8 cellular contexts compared by ENCODE assay signal in the genomic region with DNA sequence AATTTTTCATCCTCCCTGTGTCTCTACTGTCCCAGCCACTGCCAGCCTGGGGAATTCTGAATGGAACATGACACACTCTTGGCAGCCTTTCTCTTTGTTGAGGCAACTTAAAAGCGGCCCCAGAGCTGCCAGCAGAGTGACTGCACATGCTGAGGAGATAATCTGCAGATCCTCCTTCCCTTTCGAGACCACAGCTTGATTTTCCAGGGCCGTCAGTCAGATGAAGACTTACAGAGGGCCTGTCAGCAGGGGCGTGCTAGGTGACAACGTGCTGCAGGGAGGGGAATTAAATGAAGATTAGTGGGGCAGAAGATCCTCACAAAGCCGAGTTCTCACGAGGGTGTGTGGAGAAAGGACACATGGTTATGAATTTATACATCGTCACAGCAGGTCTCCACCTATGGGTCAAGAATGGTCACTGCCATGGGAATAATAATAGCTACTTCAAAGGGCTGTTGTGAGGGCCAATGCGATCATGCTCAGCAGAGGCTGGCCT.
A peak's percentile ranks its signal among the peaks of the same experiment; 100 is the strongest.
DNase-seq lines count a peak whose midpoint lies in the region; ATAC-seq, FAIRE-seq and TF ChIP-seq lines count a peak whose summit lies in the region.

No MANE protein-coding gene starts in this region.

- no peaks in the 10 kb centered on the region for H3K27me3 ChIP-seq in H1 (replicated peaks in 1 of 4; ENCODE audit: control insufficient read depth in 3 of 4, extremely low read depth in 1 of 4, insufficient read depth in 3 of 4, low read length in 3 of 4)

- no peak for TF ChIP-seq POLR2A in H1 (IDR thresholded peaks at IDR 0.05; ENCODE audit: control extremely low read depth in 1 of 2, low read depth in 2 of 2, low read length in 2 of 2)

- WGBS in H1 (ENCODE audit: extremely low coverage in 1 of 2, insufficient coverage in 1 of 2, insufficient read length in 1 of 2, insufficient replicate concordance in 2 of 2, low coverage in 1 of 2, low lambda C conversion rate in 2 of 2, missing lambda C conversion rate in 1 of 2), 2 experiments: 64% methylated on average over 9 of the region's 9 CpGs; no CpG with 5 or more reads in 1 of the 2 experiments

- CTCF ChIA-PET in H1 (lab: Charles Lee; ENCODE audit: partially characterized antibody): interaction anchor here (0.6 to 3.7 kb wide), 21 partner anchors 9 to 330 kb away, joined by 3 to 18 read pairs (median 4); no protein-coding TSS in a partner anchor

- no peak for ATAC-seq in HG02870 (IDR thresholded peaks at IDR 0.05; ENCODE audit: unreplicated experiment)

- POLR2A ChIA-PET in H1 (lab: Charles Lee; ENCODE audit: partially characterized antibody): no interaction called here

- no peak for TF ChIP-seq RAD21 in H1 (IDR thresholded peaks at IDR 0.05 in 1 of 2, conservative IDR thresholded peaks at IDR 0.05 in 1 of 2; ENCODE audit: low read depth in 2 of 2, low read length in 2 of 2)

- H2BK15ac ChIP-seq in H1 (ENCODE audit: low read length): no peak overlapping the region

- no peak overlapping the region for H3K4me3 ChIP-seq in H1 (ENCODE audit: extremely low read depth in 1 of 4, insufficient read depth in 2 of 4, low read depth in 3 of 4, low read length in 4 of 4)

- TF ChIP-seq EP300 in H1 (IDR thresholded peaks at IDR 0.05; ENCODE audit: borderline replicate concordance in 1 of 2, low read depth in 2 of 2, low read length in 2 of 2): no peak

- H3K4ac ChIP-seq in H1 (replicated peaks; ENCODE audit: insufficient read length, low read depth, low read length): no peak overlapping the region

- no peak overlapping the region for H3K14ac ChIP-seq in H1 (ENCODE audit: insufficient read length)

- FAIRE-seq in H1 (lab: Jason Lieb, UNC): peak; percentile 58

- H3K36me3 ChIP-seq in H1 (ENCODE audit: control insufficient read depth in 2 of 4, insufficient read depth in 4 of 4, low read length in 3 of 4): no peaks in the 10 kb centered on the region

- H3K18ac ChIP-seq in H1 (ENCODE audit: extremely low read depth, low read length): no peak overlapping the region

- H2BK120ac ChIP-seq in H1 (replicated peaks; ENCODE audit: low read depth, low read length): no peak overlapping the region

- DNase-seq in GM03348 (ENCODE audit: low spot score) (peak; percentile 46), NCI-H524 (lab: John Stamatoyannopoulos, UW) (peak; percentile 59 to 83), H1 (ENCODE audit: low read depth in 1 of 2, low spot score in 2 of 2) (no peak), myocyte (ENCODE audit: low read depth) (peak; percentile 57), GOT3 (lab: John Stamatoyannopoulos, UW) (no peak), anterior cingulate cortex (lab: John Stamatoyannopoulos, UW) (no peak)
- no peak for DNase-seq in stimulated activated naive CD4-positive, alpha-beta T cell (lab: John Stamatoyannopoulos, UW)

- H4K8ac ChIP-seq in H1 (ENCODE audit: extremely low read depth, insufficient read depth, low read length): no peak overlapping the region

- no peaks in the 10 kb centered on the region for H4K20me1 ChIP-seq in H1 (replicated peaks in 1 of 2; ENCODE audit: control insufficient read depth in 1 of 2, insufficient read depth in 2 of 2, low read length in 2 of 2)

- no peak overlapping the region for H4K91ac ChIP-seq in H1 (replicated peaks; ENCODE audit: insufficient read length, low read length)

- no peak overlapping the region for H3K27ac ChIP-seq in H1 (ENCODE audit: low read depth, low read length)

- H2AFZ ChIP-seq in H1 (ENCODE audit: low read length): no peak overlapping the region; the same call in 1 of the 2 replicates

- H2BK12ac ChIP-seq in H1 (ENCODE audit: low read depth, low read length): no peak overlapping the region

- no peaks in the 10 kb centered on the region for H3K79me1 ChIP-seq in H1 (ENCODE audit: low read depth, low read length)

- H3K56ac ChIP-seq in H1 (replicated peaks; ENCODE audit: insufficient read length, low read depth, low read length): no peak overlapping the region

- H3K23ac ChIP-seq in H1 (ENCODE audit: insufficient read length): no peak overlapping the region

- peaks cover 1 to 14% (median 3%) of the 10 kb centered on the region in 4 experiments; a peak in 5 of 7 replicates for H3K4me1 ChIP-seq in H1 (replicated peaks in 1 of 4; ENCODE audit: control insufficient read depth in 3 of 4, insufficient read depth in 4 of 4, low read length in 3 of 4)

- no peak overlapping the region for H2BK20ac ChIP-seq in H1 (ENCODE audit: low read length)

- no peak overlapping the region for H3K9ac ChIP-seq in H1 (replicated peaks in 1 of 4; ENCODE audit: extremely low read depth in 1 of 4, low read depth in 3 of 4, low read length in 3 of 4)

- peak in 2 of 3 experiments; percentile 6 to 45; a peak in 2 of 4 replicates for TF ChIP-seq CTCF in H1 (IDR thresholded peaks at IDR 0.05; ENCODE audit: control extremely low read depth in 1 of 3, insufficient read depth in 1 of 3, low read depth in 1 of 3, low read length in 3 of 3)

- no peak overlapping the region for H2AK5ac ChIP-seq in H1 (ENCODE audit: low read depth, low read length)

- no peaks in the 10 kb centered on the region for H3K79me2 ChIP-seq in H1 (ENCODE audit: control insufficient read depth in 1 of 2, insufficient read depth in 2 of 2, low read length in 2 of 2)

- H3K4me2 ChIP-seq in H1 (ENCODE audit: insufficient read depth in 1 of 2, low read depth in 2 of 2, low read length in 2 of 2): peak overlapping the region in 1 of 2 experiments; percentile 34; a peak in 1 of 4 replicates

- no peak overlapping the region for H4K5ac ChIP-seq in H1 (ENCODE audit: insufficient read length, low read depth, low read length)

- H3K23me2 ChIP-seq in H1 (ENCODE audit: low read depth, low read length): no peaks in the 10 kb centered on the region

- no peak overlapping the region for H2BK5ac ChIP-seq in H1 (ENCODE audit: low read depth, low read length)

- H3K9me3 ChIP-seq in H1 (ENCODE audit: insufficient read depth in 2 of 2, low read depth in 1 of 2, low read length in 1 of 2): no peaks in the 10 kb centered on the region

TF ChIP-seq in H1, 55 proteins besides CTCF, POLR2A, EP300 and RAD21:
- 0 out of 4 replicates have a peak, but pooled peaks have one; percentile 24 to 45 for TF ChIP-seq HDAC2 (IDR thresholded peaks at IDR 0.05; ENCODE audit: borderline replicate concordance in 1 of 2, low read depth in 2 of 2, low read length in 2 of 2)
- TF ChIP-seq SIN3A (conservative IDR thresholded peaks at IDR 0.05 in 1 of 2, IDR thresholded peaks at IDR 0.05 in 1 of 2; ENCODE audit: low read depth in 1 of 2, low read length in 2 of 2): no peak
- TF ChIP-seq TCF12 (IDR thresholded peaks at IDR 0.05; ENCODE audit: low read depth, low read length): no peak
- TF ChIP-seq JUND (IDR thresholded peaks at IDR 0.05; ENCODE audit: low read length): no peak
- no peak for TF ChIP-seq RNF2 (IDR thresholded peaks at IDR 0.05; ENCODE audit: borderline replicate concordance, low read depth, low read length, missing control alignments, poor library complexity, severe bottlenecking)
- no peak for TF ChIP-seq SP4 (IDR thresholded peaks at IDR 0.05; ENCODE audit: low read length)
- TF ChIP-seq NANOG (IDR thresholded peaks at IDR 0.05; ENCODE audit: insufficient read depth, low read depth, low read length, poor library complexity, severe bottlenecking): peak; percentile 67
- TF ChIP-seq RBBP5 (IDR thresholded peaks at IDR 0.05; ENCODE audit: borderline replicate concordance, low read depth, low read length): no peak
- TF ChIP-seq CTBP2 (IDR thresholded peaks at IDR 0.05; ENCODE audit: borderline replicate concordance, insufficient read depth, insufficient read length, low read length): peak; percentile 73
- TF ChIP-seq CHD1 (IDR thresholded peaks at IDR 0.05; ENCODE audit: low read depth, low read length): no peak
- TF ChIP-seq, protein P1, sequence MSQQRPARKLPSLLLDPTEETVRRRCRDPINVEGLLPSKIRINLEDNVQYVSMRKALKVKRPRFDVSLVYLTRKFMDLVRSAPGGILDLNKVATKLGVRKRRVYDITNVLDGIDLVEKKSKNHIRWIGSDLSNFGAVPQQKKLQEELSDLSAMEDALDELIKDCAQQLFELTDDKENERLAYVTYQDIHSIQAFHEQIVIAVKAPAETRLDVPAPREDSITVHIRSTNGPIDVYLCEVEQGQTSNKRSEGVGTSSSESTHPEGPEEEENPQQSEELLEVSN (IDR thresholded peaks at IDR 0.05): 0 out of 2 replicates have a peak, but pooled peaks have one; percentile 15
- no peak for TF ChIP-seq SIRT6 (IDR thresholded peaks at IDR 0.05; ENCODE audit: low read length)
- TF ChIP-seq, protein P2, sequence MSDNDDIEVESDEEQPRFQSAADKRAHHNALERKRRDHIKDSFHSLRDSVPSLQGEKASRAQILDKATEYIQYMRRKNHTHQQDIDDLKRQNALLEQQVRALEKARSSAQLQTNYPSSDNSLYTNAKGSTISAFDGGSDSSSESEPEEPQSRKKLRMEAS (IDR thresholded peaks at IDR 0.05): peak; percentile 37; the same call in 1 of the 2 replicates
TF ChIP-seq in H1: peak in this region for 5.

Comparison
In these comparisons a context has a peak if more than half of its experiments do, and no peak if none do; other contexts are left out.
1. DNase-seq: peak in GM03348 (single experiment), NCI-H524 (2 of 2) and myocyte (single experiment); none in H1 (0 of 2), GOT3 (single experiment), stimulated activated naive CD4-positive, alpha-beta T cell (0 of 6) and anterior cingulate cortex (0 of 58).